In genomic region chr16:58127634-58128033, GRCh38 we compare ENCODE assay signal across 9 cellular contexts. TPM values are rescaled to one million over a fixed set of nuclear protein-coding genes. Genes with fewer than 3 reads are reported as not detected.
DNase-seq lines count a peak whose midpoint lies in the region; ATAC-seq and TF ChIP-seq lines count a peak whose summit lies in the region.
"Had no signal": no experiment of that assay in that cellular context is flagged by ENCODE, and none has a peak within 500 bp of the region (broad histone marks: within the 10 kb centered on the region; RNA-seq: fewer than 3 reads in every experiment).

No MANE protein-coding gene starts in this region.

- TF ChIP-seq CTCF in choroid plexus epithelial cell (conservative IDR thresholded peaks at IDR 0.05; ENCODE audit: low read depth, low read length) (peak; percentile 35), natural killer cell (IDR thresholded peaks at IDR 0.05) (no peak)

- H3K36me3 Mint-ChIP-seq in CD4-positive, CD25-positive, alpha-beta regulatory T cell = no peaks in the 10 kb centered on the region
- H3K36me3 Mint-ChIP-seq in natural killer cell = no peaks in the 10 kb centered on the region

- H3K4me1 Mint-ChIP-seq in CD4-positive, CD25-positive, alpha-beta regulatory T cell = peaks cover 29 to 61% (median 40%) of the 10 kb centered on the region in 4 donors
- H3K4me1 Mint-ChIP-seq in natural killer cell = peaks cover 51% of the 10 kb centered on the region in 2 donors

- H3K9me3 ChIP-seq in CD4-positive, CD25-positive, alpha-beta regulatory T cell (ENCODE audit: control insufficient read depth in 2 of 2, low read length in 2 of 2) = no peaks in the 10 kb centered on the region
- H3K9me3 ChIP-seq: neutrophil had no signal

- H3K4me3 Mint-ChIP-seq in CD4-positive, CD25-positive, alpha-beta regulatory T cell = peak overlapping the region; percentile 89 to 96 (median 94)
- peak overlapping the region; percentile 99 for H3K4me3 Mint-ChIP-seq in natural killer cell

- H3K4me1 ChIP-seq in CD4-positive, CD25-positive, alpha-beta regulatory T cell (ENCODE audit: control insufficient read depth, insufficient read depth, low read length, poor library complexity, severe bottlenecking) = peaks cover 52% of the 10 kb centered on the region

- no peaks in the 10 kb centered on the region for H3K36me3 ChIP-seq in CD4-positive, CD25-positive, alpha-beta regulatory T cell (ENCODE audit: control insufficient read depth, insufficient read depth, low read length)
- H3K36me3 ChIP-seq: neutrophil had no signal

- H3K27ac ChIP-seq in CD4-positive, CD25-positive, alpha-beta regulatory T cell (ENCODE audit: insufficient read depth, low read length, poor library complexity, severe bottlenecking) = peak overlapping the region; percentile 91

- H3K27me3 Mint-ChIP-seq in CD4-positive, CD25-positive, alpha-beta regulatory T cell = peaks cover 5% of the 10 kb centered on the region
- no peaks in the 10 kb centered on the region for H3K27me3 Mint-ChIP-seq in natural killer cell (ENCODE audit: low read depth in 2 of 2)

- H3K27me3 ChIP-seq in CD4-positive, CD25-positive, alpha-beta regulatory T cell (ENCODE audit: control insufficient read depth, insufficient read depth, low read length) = no peaks in the 10 kb centered on the region
- H3K27me3 ChIP-seq: neutrophil had no signal

- intact Hi-C loops in natural killer cell (cut with micrococcal nuclease) = loop anchor here (2.0 to 10.0 kb wide), 4 partner anchors 107 to 825 kb away; partner anchors contain the start of gene KATNB1

- peak overlapping the region; percentile 93 for H3K4me3 ChIP-seq in CD4-positive, CD25-positive, alpha-beta regulatory T cell (ENCODE audit: low read depth, low read length)
- H3K4me3 ChIP-seq in choroid plexus epithelial cell (ENCODE audit: low read depth, low read length) = peak overlapping the region; percentile 91

- H3K9me3 Mint-ChIP-seq in CD4-positive, CD25-positive, alpha-beta regulatory T cell = peaks cover 0 to 3% (median 0%) of the 10 kb centered on the region in 7 donors
- no peaks in the 10 kb centered on the region for H3K9me3 Mint-ChIP-seq in natural killer cell

- DNase-seq in CD4-positive, CD25-positive, alpha-beta regulatory T cell = no peak
- DNase-seq in Kasumi-1 (lab: John Stamatoyannopoulos, UW) = peak; percentile 47 to 48
- DNase-seq in choroid plexus epithelial cell (ENCODE audit: low read depth) = no peak
- no peak for DNase-seq in natural killer cell
- DNase-seq in AG08395 (ENCODE audit: low spot score) = no peak
- no peak for DNase-seq in NCI-H510A (lab: John Stamatoyannopoulos, UW)

- ATAC-seq in CD4-positive, CD25-positive, alpha-beta regulatory T cell (ENCODE audit: low read depth in 2 of 2) = no peak
- ATAC-seq in natural killer cell (no peak), GM21515 (IDR thresholded peaks at IDR 0.05; ENCODE audit: unreplicated experiment) (no peak), HG03196 (IDR thresholded peaks at IDR 0.05; ENCODE audit: unreplicated experiment) (no peak)

- H3K27ac Mint-ChIP-seq in CD4-positive, CD25-positive, alpha-beta regulatory T cell = peak overlapping the region; percentile 64 to 97 (median 96)
- peak overlapping the region; percentile 93 to 95 for H3K27ac Mint-ChIP-seq in natural killer cell

RNA-seq across cellular contexts. Expression of gene CFAP20, which starts 1.5 kb away (rescaled TPM):
- total RNA-seq in CD4-positive, CD25-positive, alpha-beta regulatory T cell = 147 TPM
- 10 to 100 TPM; 41.9 to 53.1 (median 47.8) TPM for polyA plus RNA-seq in CD4-positive, CD25-positive, alpha-beta regulatory T cell
- 100 to 1,000 TPM in 1 of 3 donors, 10 to 100 TPM in 2; 57.9 to 137 (median 64.7) TPM for total RNA-seq in natural killer cell

Comparison
In these comparisons a context has a peak if more than half of its experiments do, and no peak if none do; other contexts are left out.
1. DNase-seq: peak in Kasumi-1 (2 of 2); none in CD4-positive, CD25-positive, alpha-beta regulatory T cell (0 of 3), choroid plexus epithelial cell (single experiment), natural killer cell (single experiment), AG08395 (single experiment) and NCI-H510A (single experiment).